In the genomic region with DNA sequence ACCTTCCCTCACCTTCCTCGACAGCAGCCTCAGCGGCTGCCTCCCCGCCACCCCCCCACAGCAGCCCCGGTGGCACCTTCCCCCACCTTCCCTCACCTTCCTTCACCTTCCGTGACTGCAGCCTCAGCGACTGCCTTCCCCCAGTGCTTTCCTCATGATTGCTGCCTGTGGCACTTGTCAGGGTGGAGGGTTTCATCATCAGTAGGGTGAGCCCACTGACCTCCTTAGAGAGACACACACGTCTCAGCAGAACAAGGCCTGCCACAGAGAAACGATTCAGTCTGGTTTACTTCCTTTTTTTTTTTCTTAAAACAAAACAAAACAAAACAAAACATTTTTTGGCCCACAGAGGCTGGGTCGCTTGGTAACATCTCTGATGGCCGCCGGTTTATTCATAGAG, we compare ENCODE assay signal across 18 cellular contexts.
"Had no signal": no experiment of that assay in that cellular context is flagged by ENCODE, and none has a peak within 500 bp of the region (broad histone marks: within the 10 kb centered on the region; RNA-seq: fewer than 3 reads in every experiment).

No MANE protein-coding gene starts in this region.

- ATAC-seq: body of pancreas; natural killer cell treated with Interleukin-12 subunit alpha and Interleukin-12 subunit beta and Interleukin-15 and Interleukin-18, amount 100 ng/mL, for 72 hours; right cardiac atrium had no signal

- H3K27ac Mint-ChIP-seq: activated CD4-positive, alpha-beta T cell treated with anti-CD3 and anti-CD28 coated beads, Interleukin-2, amount 10 ng/mL, durations not matched to agents 24 days and 14 days; activated naive CD8-positive, alpha-beta T cell treated with anti-CD3 and anti-CD28 coated beads for 36 hours; activated T-helper 2 cell treated with anti-CD3 and anti-CD28 coated beads, Interferon-gamma antibody, Interleukin-2, Interleukin-4, amounts not matched to agents 10 μg/mL and 5 μg/mL and 100 μg/mL, durations not matched to agents 14 hours and 24 hours and 36 hours; immature natural killer cell; stimulated activated naive CD8-positive, alpha-beta T cell treated with anti-CD3 and anti-CD28 coated beads, Interleukin-15, Interleukin-2, amounts not matched to agents 100 ng/mL and 50 ng/mL, for 24 hours had no signal

- H3K4me3 Mint-ChIP-seq: activated CD4-positive, alpha-beta T cell treated with anti-CD3 and anti-CD28 coated beads, Interleukin-2, amount 10 ng/mL, durations not matched to agents 24 days and 14 days; activated naive CD8-positive, alpha-beta T cell treated with anti-CD3 and anti-CD28 coated beads for 36 hours; immature natural killer cell; natural killer cell treated with Interleukin-12 subunit alpha and Interleukin-12 subunit beta and Interleukin-15 and Interleukin-18, amount 100 ng/mL, for 72 hours; stimulated activated naive CD8-positive, alpha-beta T cell treated with anti-CD3 and anti-CD28 coated beads, Interleukin-15, Interleukin-2, amounts not matched to agents 100 ng/mL and 50 ng/mL, for 24 hours had no signal

- H3K4me1 Mint-ChIP-seq: activated CD4-positive, alpha-beta T cell treated with anti-CD3 and anti-CD28 coated beads, Interleukin-2, amount 10 ng/mL, durations not matched to agents 24 days and 14 days; activated naive CD8-positive, alpha-beta T cell treated with anti-CD3 and anti-CD28 coated beads for 36 hours; immature natural killer cell had no signal

- H3K9me3 Mint-ChIP-seq: activated CD4-positive, alpha-beta T cell treated with anti-CD3 and anti-CD28 coated beads, Interleukin-2, amount 10 ng/mL, durations not matched to agents 24 days and 14 days; activated naive CD8-positive, alpha-beta T cell treated with anti-CD3 and anti-CD28 coated beads for 36 hours; activated T-helper 2 cell treated with anti-CD3 and anti-CD28 coated beads, Interferon-gamma antibody, Interleukin-2, Interleukin-4, amounts not matched to agents 10 μg/mL and 5 μg/mL and 100 μg/mL, durations not matched to agents 14 hours and 24 hours and 36 hours; immature natural killer cell; natural killer cell treated with Interleukin-12 subunit alpha and Interleukin-12 subunit beta and Interleukin-15 and Interleukin-18, amount 100 ng/mL, for 72 hours; stimulated activated naive CD8-positive, alpha-beta T cell treated with anti-CD3 and anti-CD28 coated beads, Interleukin-15, Interleukin-2, amounts not matched to agents 100 ng/mL and 50 ng/mL, for 24 hours had no signal

- H3K27me3 Mint-ChIP-seq: activated CD4-positive, alpha-beta T cell treated with anti-CD3 and anti-CD28 coated beads, Interleukin-2, amount 10 ng/mL, durations not matched to agents 24 days and 14 days; activated naive CD8-positive, alpha-beta T cell treated with anti-CD3 and anti-CD28 coated beads for 36 hours; natural killer cell treated with Interleukin-12 subunit alpha and Interleukin-12 subunit beta and Interleukin-15 and Interleukin-18, amount 100 ng/mL, for 72 hours; stimulated activated naive CD8-positive, alpha-beta T cell treated with anti-CD3 and anti-CD28 coated beads, Interleukin-15, Interleukin-2, amounts not matched to agents 100 ng/mL and 50 ng/mL, for 24 hours had no signal

- DNase-seq: activated CD4-positive, alpha-beta T cell treated with anti-CD3 and anti-CD28 coated beads, Interleukin-2, amount 10 ng/mL, durations not matched to agents 24 days and 14 days; activated CD4-positive, CD25-positive, alpha-beta regulatory T cell; activated naive CD8-positive, alpha-beta T cell treated with anti-CD3 and anti-CD28 coated beads for 36 hours; activated T-cell treated with anti-CD3 and anti-CD28 coated beads, Interleukin-2, amount 50 U/mL, for 1 hour; amygdala; body of pancreas; cortex of kidney; effector memory CD4-positive, alpha-beta T cell; foreskin fibroblast; immature natural killer cell; right cardiac atrium; small intestine; stimulated activated CD4-positive, alpha-beta T cell treated with anti-CD3 and anti-CD28 coated beads, Interleukin-4, amount 100 ng/mL, for 4 hours; stimulated activated CD8-positive, alpha-beta memory T cell treated with anti-CD3 and anti-CD28 coated beads, Interleukin-4, amount 100 ng/mL, for 48 hours; trophoblast cell had no signal
